In genomic region chr5:37838933-37839341, GRCh38 we compare ENCODE assay signal across 11 cellular contexts. TPM values are rescaled to one million over a fixed set of nuclear protein-coding genes. Genes with fewer than 3 reads are reported as not detected.
A peak's percentile ranks its signal among the peaks of the same experiment; 100 is the strongest.
DNase-seq lines count a peak whose midpoint lies in the region; ATAC-seq and TF ChIP-seq lines count a peak whose summit lies in the region.
"Had no signal": no experiment of that assay in that cellular context is flagged by ENCODE, and none has a peak within 500 bp of the region (broad histone marks: within the 10 kb centered on the region; RNA-seq: fewer than 3 reads in every experiment).

No MANE protein-coding gene starts in this region.

- peaks cover 0 to 2% (median 0%) of the 10 kb centered on the region in 9 donors for H3K9me3 Mint-ChIP-seq in naive thymus-derived CD8-positive, alpha-beta T cell
- H3K9me3 Mint-ChIP-seq in stimulated activated memory B cell treated with anti-CD40 and anti-IgM and Interleukin-4, amounts not matched to agents 10 μg/mL and 1 μg/mL and 100 μg/mL, for 72 hours, result no peaks in the 10 kb centered on the region

- H3K79me2 ChIP-seq in GM23248 (ENCODE audit: insufficient read depth) (peaks cover 60% of the 10 kb centered on the region), OCI-LY7 (ENCODE audit: insufficient read depth, low read depth, low read length) (no peaks in the 10 kb centered on the region)

- 4 to 9% methylated on average over 21 of the region's 21 CpGs for WGBS in GM23248 (ENCODE audit: low coverage in 1 of 2, low lambda C conversion rate in 2 of 2, missing lambda C conversion rate in 2 of 2), 2 experiments
- WGBS in ectodermal cell, 2 experiments, result 7 to 9% methylated on average over 21 of the region's 21 CpGs
- WGBS in thyroid gland, 2 donors, result 9 to 13% methylated on average over 19 to 20 of the region's 21 CpGs

- H3K27me3 ChIP-seq in AG04450 (ENCODE audit: control insufficient read depth, insufficient read depth, low read length) (peaks cover 3% of the 10 kb centered on the region), GM23248 (replicated peaks; ENCODE audit: insufficient read depth) (no peaks in the 10 kb centered on the region), ectodermal cell (ENCODE audit: control insufficient read depth, insufficient read depth, low read length, poor library complexity, severe bottlenecking) (peaks cover 90% of the 10 kb centered on the region), thyroid gland (peaks cover 42% of the 10 kb centered on the region)

- no peak for TF ChIP-seq POLR2A in thyroid gland (IDR thresholded peaks at IDR 0.05)

- peak overlapping the region; percentile 76 for H2AFZ ChIP-seq in GM23248
- H2AFZ ChIP-seq in OCI-LY7 (ENCODE audit: low read length), result no peak overlapping the region

- TF ChIP-seq CTCF in AG04450 (IDR thresholded peaks at IDR 0.05; ENCODE audit: low read depth, low read length), result no peak
- TF ChIP-seq CTCF in thyroid gland (IDR thresholded peaks at IDR 0.05), result no peak
- no peak for TF ChIP-seq CTCF in OCI-LY7 (conservative IDR thresholded peaks at IDR 0.05; ENCODE audit: low read length)

- H3K4me3 ChIP-seq in AG04450 (ENCODE audit: low read depth, low read length) (peak overlapping the region; percentile 74), GM23248 (peak overlapping the region; percentile 90), ectodermal cell (ENCODE audit: insufficient read depth, low read depth, low read length) (peak overlapping the region; percentile 40), thyroid gland (replicated peaks in 1 of 3) (no peak overlapping the region), OCI-LY7 (ENCODE audit: low read depth, low read length, poor library complexity, severe bottlenecking) (no peak overlapping the region)
- H3K4me3 ChIP-seq: K562 had no signal

- H3K9me2 ChIP-seq in GM23248 (ENCODE audit: insufficient read depth) (no peaks in the 10 kb centered on the region), OCI-LY7 (ENCODE audit: insufficient read depth, low read length) (no peaks in the 10 kb centered on the region)

- H3K9ac ChIP-seq in GM23248, result peak overlapping the region; percentile 90

- CTCF ChIA-PET in AG04450 (lab: Charles Lee), result interaction anchor here (0.7 to 2.4 kb wide), 7 partner anchors 8 to 354 kb away, joined by 3 to 15 read pairs (median 4); no protein-coding TSS in a partner anchor
- CTCF ChIA-PET in OCI-LY7 (lab: Charles Lee; ENCODE audit: unreplicated experiment), result no interaction called here

- H3K36me3 Mint-ChIP-seq in naive thymus-derived CD8-positive, alpha-beta T cell, result no peaks in the 10 kb centered on the region
- no peaks in the 10 kb centered on the region for H3K36me3 Mint-ChIP-seq in stimulated activated memory B cell treated with anti-CD40 and anti-IgM and Interleukin-4, amounts not matched to agents 10 μg/mL and 1 μg/mL and 100 μg/mL, for 72 hours

- no peaks in the 10 kb centered on the region for H4K20me1 ChIP-seq in GM23248 (ENCODE audit: insufficient read depth)
- no peaks in the 10 kb centered on the region for H4K20me1 ChIP-seq in OCI-LY7 (ENCODE audit: insufficient read depth, low read length)

- DNase-seq in AG04450 (ENCODE audit: low read depth, low spot score) (no peak), GM23248 (peak; percentile 46), thyroid gland (no peak), OCI-LY7 (ENCODE audit: low spot score) (no peak)
- DNase-seq in naive thymus-derived CD8-positive, alpha-beta T cell, result no peak
- DNase-seq: activated naive CD4-positive, alpha-beta T cell treated with anti-CD3 and anti-CD28 coated beads, Interleukin-2, amount 50 U/mL, for 16 hours; immature natural killer cell had no signal

- no TSS peak for BruUV-seq in OCI-LY7 (replicated peaks; lab: Mats Ljungman, UMichigan)

- H3K4me1 Mint-ChIP-seq in naive thymus-derived CD8-positive, alpha-beta T cell, result peaks cover 9 to 34% (median 25%) of the 10 kb centered on the region in 4 donors
- peaks cover 36% of the 10 kb centered on the region for H3K4me1 Mint-ChIP-seq in stimulated activated memory B cell treated with anti-CD40 and anti-IgM and Interleukin-4, amounts not matched to agents 10 μg/mL and 1 μg/mL and 100 μg/mL, for 72 hours

- H3K4me3 Mint-ChIP-seq in naive thymus-derived CD8-positive, alpha-beta T cell, result peak overlapping the region in 6 of 10 donors; percentile 17 to 70 (median 65)
- H3K4me3 Mint-ChIP-seq in stimulated activated memory B cell treated with anti-CD40 and anti-IgM and Interleukin-4, amounts not matched to agents 10 μg/mL and 1 μg/mL and 100 μg/mL, for 72 hours, result no peak overlapping the region

- no peak for ATAC-seq in naive thymus-derived CD8-positive, alpha-beta T cell
- ATAC-seq in HG03280 (IDR thresholded peaks at IDR 0.05; ENCODE audit: unreplicated experiment), result no peak
- no peak for ATAC-seq in stimulated activated memory B cell treated with anti-CD40 and anti-IgM and Interleukin-4, amounts not matched to agents 10 μg/mL and 1 μg/mL and 100 μg/mL, for 72 hours
- ATAC-seq: K562 had no signal

- H3K4me2 ChIP-seq in GM23248 (ENCODE audit: unreplicated experiment) (peak overlapping the region; percentile 91), OCI-LY7 (ENCODE audit: low read length) (no peak overlapping the region)

- H3K27ac ChIP-seq in AG04450 (ENCODE audit: low read depth, low read length), result no peak overlapping the region
- peak overlapping the region; percentile 79 for H3K27ac ChIP-seq in GM23248
- no peak overlapping the region for H3K27ac ChIP-seq in ectodermal cell (ENCODE audit: insufficient read depth, low read depth, low read length, poor library complexity, severe bottlenecking)
- H3K27ac ChIP-seq in thyroid gland, result no peak overlapping the region
- no peak overlapping the region for H3K27ac ChIP-seq in OCI-LY7 (ENCODE audit: low read depth, low read length, poor library complexity, severe bottlenecking)

- H3F3A ChIP-seq in GM23248 (ENCODE audit: insufficient read depth), result peaks cover 24% of the 10 kb centered on the region

- in situ Hi-C loops in GM23248 (cut with MboI), result no loop called here

- intact Hi-C loops in thyroid gland (cut with DNase I) (loop anchor here (5.0 kb wide), 1 partner anchor 353 kb away; no protein-coding TSS in a partner anchor), OCI-LY7 (cut with micrococcal nuclease; ENCODE audit: unreplicated experiment) (no loop called here)

- POLR2A ChIA-PET in AG04450 (lab: Yijun Ruan, JAX) (interaction anchor here (0.8 kb wide), 1 partner anchor 51 kb away, joined by 3 read pairs; no protein-coding TSS in a partner anchor), OCI-LY7 (lab: Charles Lee) (no interaction called here)
- POLR2A ChIA-PET in naive thymus-derived CD8-positive, alpha-beta T cell (lab: Charles Lee), result no interaction called here

- H3K4me1 ChIP-seq in GM23248 (ENCODE audit: insufficient read depth) (peaks cover 7% of the 10 kb centered on the region), ectodermal cell (ENCODE audit: control insufficient read depth, insufficient read depth, low read length) (peaks cover 24% of the 10 kb centered on the region), thyroid gland (peaks cover 37% of the 10 kb centered on the region in 2 donors), OCI-LY7 (ENCODE audit: insufficient read depth, low read length, poor library complexity, severe bottlenecking) (no peaks in the 10 kb centered on the region)

- H3K9me3 ChIP-seq in AG04450 (ENCODE audit: control insufficient read depth, insufficient read depth, low read length) (no peaks in the 10 kb centered on the region; the same call in 1 of the 2 replicates), GM23248 (ENCODE audit: low read depth) (no peaks in the 10 kb centered on the region), ectodermal cell (ENCODE audit: control insufficient read depth, low read length) (no peaks in the 10 kb centered on the region), thyroid gland (no peaks in the 10 kb centered on the region), OCI-LY7 (ENCODE audit: low read length) (no peaks in the 10 kb centered on the region)

- H3K36me3 ChIP-seq in GM23248 (ENCODE audit: low read depth) (no peaks in the 10 kb centered on the region), ectodermal cell (ENCODE audit: control insufficient read depth, insufficient read depth, low read length) (no peaks in the 10 kb centered on the region), thyroid gland (no peaks in the 10 kb centered on the region), OCI-LY7 (ENCODE audit: insufficient read depth, low read length) (no peaks in the 10 kb centered on the region)

- H3K27me3 Mint-ChIP-seq in naive thymus-derived CD8-positive, alpha-beta T cell, result peaks cover 42 to 85% (median 66%) of the 10 kb centered on the region in 5 donors
- peaks cover 93% of the 10 kb centered on the region for H3K27me3 Mint-ChIP-seq in stimulated activated memory B cell treated with anti-CD40 and anti-IgM and Interleukin-4, amounts not matched to agents 10 μg/mL and 1 μg/mL and 100 μg/mL, for 72 hours

- no peak overlapping the region for H3K27ac Mint-ChIP-seq in naive thymus-derived CD8-positive, alpha-beta T cell
- no peak overlapping the region for H3K27ac Mint-ChIP-seq in stimulated activated memory B cell treated with anti-CD40 and anti-IgM and Interleukin-4, amounts not matched to agents 10 μg/mL and 1 μg/mL and 100 μg/mL, for 72 hours
- H3K27ac Mint-ChIP-seq: immature natural killer cell had no signal

RNA-seq across cellular contexts. Expression of gene GDNF, which starts 0.9 kb away (rescaled TPM):
- polyA plus RNA-seq in AG04450 (2011; rRNA removed), result 2.2 and 2.8 TPM in 2 replicates
- polyA minus RNA-seq in AG04450 (2011; rRNA and poly(A)+ RNA removed), result 2.8 and 2.9 TPM in 2 replicates
- 2.9 and 3.7 TPM in 2 replicates for total RNA-seq in GM23248 (2014; rRNA removed; shearing (Covaris generic))
- 1.5 and 1.7 TPM in 2 replicates for polyA plus RNA-seq in GM23248 (2016; fragmentation: Nextera tagmentation; extraction: Ambion mirVana)
- 0.69 TPM for polyA plus RNA-seq in ectodermal cell (2013, experiment 1 of 4)
- polyA plus RNA-seq in ectodermal cell (2013, experiment 2 of 4), result 0.18 TPM
- 0.21 TPM for polyA plus RNA-seq in ectodermal cell (2013, experiment 3 of 4)
- 0.53 TPM for polyA plus RNA-seq in ectodermal cell (2013, experiment 4 of 4)
- not detected for total RNA-seq in naive thymus-derived CD8-positive, alpha-beta T cell
- polyA plus RNA-seq in naive thymus-derived CD8-positive, alpha-beta T cell, result not detected
- not detected for total RNA-seq in thyroid gland
- total RNA-seq in OCI-LY7 (2014; rRNA removed; shearing (Covaris generic)), result 0.03 TPM in 1 of 2 replicates, not detected in the other
- total RNA-seq in OCI-LY7 (2022), result not detected in 2 replicates
- total RNA-seq: K562 had no signal
- polyA plus RNA-seq: immature natural killer cell, K562 had no signal

Comparison
In these comparisons a context has a peak if more than half of its experiments do, and no peak if none do; other contexts are left out.
1. H3K4me3 ChIP-seq: peak in AG04450 (single experiment), GM23248 (single experiment) and ectodermal cell (single experiment); none in thyroid gland (0 of 3) and OCI-LY7 (single experiment).